Comparison of ENCODE assay signal across 1 cellular context in the genomic region with DNA sequence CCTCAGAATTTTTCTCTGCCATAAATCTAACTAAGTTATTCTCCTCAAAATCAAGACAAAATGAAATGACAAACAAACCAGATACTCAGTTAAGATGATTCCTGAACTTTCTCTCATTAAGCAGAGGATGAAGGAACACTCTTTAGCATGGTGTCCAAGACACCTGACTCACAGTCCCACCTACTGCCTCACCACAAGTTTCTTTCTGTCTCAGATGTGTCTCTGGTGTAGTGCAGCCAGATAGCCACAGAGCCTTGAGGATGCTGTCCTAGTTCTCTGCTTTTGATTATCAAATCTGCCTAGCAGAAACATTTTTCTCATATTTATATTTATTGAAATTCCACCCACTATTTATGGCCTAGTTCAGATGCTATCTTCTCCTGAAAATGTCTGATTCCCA.
TF ChIP-seq lines count a peak whose summit lies in the region.

No MANE protein-coding gene starts in this region.

TF ChIP-seq in H1, 55 proteins besides CTCF, POLR2A, EP300 and RAD21 (continued from another document):
- TF ChIP-seq, protein P1, sequence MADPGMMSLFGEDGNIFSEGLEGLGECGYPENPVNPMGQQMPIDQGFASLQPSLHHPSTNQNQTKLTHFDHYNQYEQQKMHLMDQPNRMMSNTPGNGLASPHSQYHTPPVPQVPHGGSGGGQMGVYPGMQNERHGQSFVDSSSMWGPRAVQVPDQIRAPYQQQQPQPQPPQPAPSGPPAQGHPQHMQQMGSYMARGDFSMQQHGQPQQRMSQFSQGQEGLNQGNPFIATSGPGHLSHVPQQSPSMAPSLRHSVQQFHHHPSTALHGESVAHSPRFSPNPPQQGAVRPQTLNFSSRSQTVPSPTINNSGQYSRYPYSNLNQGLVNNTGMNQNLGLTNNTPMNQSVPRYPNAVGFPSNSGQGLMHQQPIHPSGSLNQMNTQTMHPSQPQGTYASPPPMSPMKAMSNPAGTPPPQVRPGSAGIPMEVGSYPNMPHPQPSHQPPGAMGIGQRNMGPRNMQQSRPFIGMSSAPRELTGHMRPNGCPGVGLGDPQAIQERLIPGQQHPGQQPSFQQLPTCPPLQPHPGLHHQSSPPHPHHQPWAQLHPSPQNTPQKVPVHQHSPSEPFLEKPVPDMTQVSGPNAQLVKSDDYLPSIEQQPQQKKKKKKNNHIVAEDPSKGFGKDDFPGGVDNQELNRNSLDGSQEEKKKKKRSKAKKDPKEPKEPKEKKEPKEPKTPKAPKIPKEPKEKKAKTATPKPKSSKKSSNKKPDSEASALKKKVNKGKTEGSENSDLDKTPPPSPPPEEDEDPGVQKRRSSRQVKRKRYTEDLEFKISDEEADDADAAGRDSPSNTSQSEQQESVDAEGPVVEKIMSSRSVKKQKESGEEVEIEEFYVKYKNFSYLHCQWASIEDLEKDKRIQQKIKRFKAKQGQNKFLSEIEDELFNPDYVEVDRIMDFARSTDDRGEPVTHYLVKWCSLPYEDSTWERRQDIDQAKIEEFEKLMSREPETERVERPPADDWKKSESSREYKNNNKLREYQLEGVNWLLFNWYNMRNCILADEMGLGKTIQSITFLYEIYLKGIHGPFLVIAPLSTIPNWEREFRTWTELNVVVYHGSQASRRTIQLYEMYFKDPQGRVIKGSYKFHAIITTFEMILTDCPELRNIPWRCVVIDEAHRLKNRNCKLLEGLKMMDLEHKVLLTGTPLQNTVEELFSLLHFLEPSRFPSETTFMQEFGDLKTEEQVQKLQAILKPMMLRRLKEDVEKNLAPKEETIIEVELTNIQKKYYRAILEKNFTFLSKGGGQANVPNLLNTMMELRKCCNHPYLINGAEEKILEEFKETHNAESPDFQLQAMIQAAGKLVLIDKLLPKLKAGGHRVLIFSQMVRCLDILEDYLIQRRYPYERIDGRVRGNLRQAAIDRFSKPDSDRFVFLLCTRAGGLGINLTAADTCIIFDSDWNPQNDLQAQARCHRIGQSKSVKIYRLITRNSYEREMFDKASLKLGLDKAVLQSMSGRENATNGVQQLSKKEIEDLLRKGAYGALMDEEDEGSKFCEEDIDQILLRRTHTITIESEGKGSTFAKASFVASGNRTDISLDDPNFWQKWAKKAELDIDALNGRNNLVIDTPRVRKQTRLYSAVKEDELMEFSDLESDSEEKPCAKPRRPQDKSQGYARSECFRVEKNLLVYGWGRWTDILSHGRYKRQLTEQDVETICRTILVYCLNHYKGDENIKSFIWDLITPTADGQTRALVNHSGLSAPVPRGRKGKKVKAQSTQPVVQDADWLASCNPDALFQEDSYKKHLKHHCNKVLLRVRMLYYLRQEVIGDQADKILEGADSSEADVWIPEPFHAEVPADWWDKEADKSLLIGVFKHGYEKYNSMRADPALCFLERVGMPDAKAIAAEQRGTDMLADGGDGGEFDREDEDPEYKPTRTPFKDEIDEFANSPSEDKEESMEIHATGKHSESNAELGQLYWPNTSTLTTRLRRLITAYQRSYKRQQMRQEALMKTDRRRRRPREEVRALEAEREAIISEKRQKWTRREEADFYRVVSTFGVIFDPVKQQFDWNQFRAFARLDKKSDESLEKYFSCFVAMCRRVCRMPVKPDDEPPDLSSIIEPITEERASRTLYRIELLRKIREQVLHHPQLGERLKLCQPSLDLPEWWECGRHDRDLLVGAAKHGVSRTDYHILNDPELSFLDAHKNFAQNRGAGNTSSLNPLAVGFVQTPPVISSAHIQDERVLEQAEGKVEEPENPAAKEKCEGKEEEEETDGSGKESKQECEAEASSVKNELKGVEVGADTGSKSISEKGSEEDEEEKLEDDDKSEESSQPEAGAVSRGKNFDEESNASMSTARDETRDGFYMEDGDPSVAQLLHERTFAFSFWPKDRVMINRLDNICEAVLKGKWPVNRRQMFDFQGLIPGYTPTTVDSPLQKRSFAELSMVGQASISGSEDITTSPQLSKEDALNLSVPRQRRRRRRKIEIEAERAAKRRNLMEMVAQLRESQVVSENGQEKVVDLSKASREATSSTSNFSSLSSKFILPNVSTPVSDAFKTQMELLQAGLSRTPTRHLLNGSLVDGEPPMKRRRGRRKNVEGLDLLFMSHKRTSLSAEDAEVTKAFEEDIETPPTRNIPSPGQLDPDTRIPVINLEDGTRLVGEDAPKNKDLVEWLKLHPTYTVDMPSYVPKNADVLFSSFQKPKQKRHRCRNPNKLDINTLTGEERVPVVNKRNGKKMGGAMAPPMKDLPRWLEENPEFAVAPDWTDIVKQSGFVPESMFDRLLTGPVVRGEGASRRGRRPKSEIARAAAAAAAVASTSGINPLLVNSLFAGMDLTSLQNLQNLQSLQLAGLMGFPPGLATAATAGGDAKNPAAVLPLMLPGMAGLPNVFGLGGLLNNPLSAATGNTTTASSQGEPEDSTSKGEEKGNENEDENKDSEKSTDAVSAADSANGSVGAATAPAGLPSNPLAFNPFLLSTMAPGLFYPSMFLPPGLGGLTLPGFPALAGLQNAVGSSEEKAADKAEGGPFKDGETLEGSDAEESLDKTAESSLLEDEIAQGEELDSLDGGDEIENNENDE (IDR thresholded peaks at IDR 0.05; ENCODE audit: insufficient replicate concordance, low read length) = no peak
- TF ChIP-seq, protein P2, sequence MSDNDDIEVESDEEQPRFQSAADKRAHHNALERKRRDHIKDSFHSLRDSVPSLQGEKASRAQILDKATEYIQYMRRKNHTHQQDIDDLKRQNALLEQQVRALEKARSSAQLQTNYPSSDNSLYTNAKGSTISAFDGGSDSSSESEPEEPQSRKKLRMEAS (IDR thresholded peaks at IDR 0.05) = no peak
- TF ChIP-seq GABPA (IDR thresholded peaks at IDR 0.05; ENCODE audit: borderline replicate concordance, insufficient read depth, low read length) (no peak), HDAC2 (IDR thresholded peaks at IDR 0.05; ENCODE audit: borderline replicate concordance in 1 of 2, low read depth in 2 of 2, low read length in 2 of 2) (no peak), JUND (IDR thresholded peaks at IDR 0.05; ENCODE audit: low read length) (no peak), CBX8 (IDR thresholded peaks at IDR 0.05; ENCODE audit: borderline replicate concordance, low read depth, low read length) (no peak), SAP30 (IDR thresholded peaks at IDR 0.05; ENCODE audit: insufficient read depth, insufficient replicate concordance, low read length) (no peak), SIN3A (conservative IDR thresholded peaks at IDR 0.05 in 1 of 2, IDR thresholded peaks at IDR 0.05 in 1 of 2; ENCODE audit: low read depth in 1 of 2, low read length in 2 of 2) (no peak), EGR1 (IDR thresholded peaks at IDR 0.05; ENCODE audit: borderline replicate concordance, low read depth, low read length) (no peak), SUZ12 (IDR thresholded peaks at IDR 0.05; ENCODE audit: low read length) (no peak), ZNF274 (IDR thresholded peaks at IDR 0.05; ENCODE audit: borderline replicate concordance, extremely low read depth, low read length) (no peak), RXRA (IDR thresholded peaks at IDR 0.05; ENCODE audit: insufficient read depth, low read depth, low read length) (no peak)
- TF ChIP-seq, protein P3, sequence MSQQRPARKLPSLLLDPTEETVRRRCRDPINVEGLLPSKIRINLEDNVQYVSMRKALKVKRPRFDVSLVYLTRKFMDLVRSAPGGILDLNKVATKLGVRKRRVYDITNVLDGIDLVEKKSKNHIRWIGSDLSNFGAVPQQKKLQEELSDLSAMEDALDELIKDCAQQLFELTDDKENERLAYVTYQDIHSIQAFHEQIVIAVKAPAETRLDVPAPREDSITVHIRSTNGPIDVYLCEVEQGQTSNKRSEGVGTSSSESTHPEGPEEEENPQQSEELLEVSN (IDR thresholded peaks at IDR 0.05) = no peak
